ENCODE assay signal across 12 cellular contexts in the genomic region with DNA sequence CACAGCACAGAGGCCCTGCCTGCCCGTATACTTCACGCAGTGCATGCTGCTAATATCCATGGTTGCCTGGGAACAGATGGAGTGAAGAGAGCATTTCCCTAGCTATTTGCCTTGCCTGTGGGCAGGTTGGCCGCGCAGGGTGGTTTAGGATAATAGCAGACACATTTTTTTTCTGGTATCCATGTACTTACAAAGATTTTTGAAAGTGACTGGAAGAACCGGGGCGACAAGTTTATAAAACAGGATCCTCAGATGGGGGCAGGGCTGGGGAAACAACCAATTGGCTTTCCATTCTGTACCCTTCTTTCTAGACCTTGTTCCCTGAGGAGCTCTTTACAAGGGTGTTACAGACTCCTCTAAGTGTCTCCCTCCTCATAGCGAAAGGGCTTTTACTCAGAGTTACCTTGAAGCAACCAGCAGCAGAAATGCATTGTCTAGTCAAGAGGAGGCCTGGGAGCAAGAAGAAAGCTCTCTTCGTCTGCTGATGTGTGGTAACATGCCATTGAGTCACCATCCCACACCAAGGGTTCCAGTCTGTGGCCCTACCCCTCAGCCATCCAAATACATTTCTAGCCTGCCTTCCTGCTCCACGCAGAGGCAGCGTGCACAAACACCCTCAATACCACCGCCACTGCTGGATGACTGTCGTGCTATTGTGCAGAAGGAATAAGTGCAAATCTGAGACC. TPM values are rescaled to one million over a fixed set of nuclear protein-coding genes. Genes with fewer than 3 reads are reported as not detected.
DNase-seq lines count a peak whose midpoint lies in the region; FAIRE-seq and TF ChIP-seq lines count a peak whose summit lies in the region.
"Had no signal": no experiment of that assay in that cellular context is flagged by ENCODE, and none has a peak within 500 bp of the region (broad histone marks: within the 10 kb centered on the region; RNA-seq: fewer than 3 reads in every experiment).

No MANE protein-coding gene starts in this region.

- no peaks in the 10 kb centered on the region for H3K9me1 ChIP-seq in keratinocyte (ENCODE audit: control insufficient read depth, extremely low read depth, insufficient read depth, low read length)

- intact Hi-C loops in PC-9 (cut with micrococcal nuclease; ENCODE audit: unreplicated experiment) (loop anchor here (1.0 to 10.0 kb wide), 7 partner anchors 17 to 579 kb away; partner anchors contain the start of genes MTURN and ZNRF2), transverse colon (cut with DNase I; ENCODE audit: low total_unique reads) (no loop called here), esophagus muscularis mucosa (cut with DNase I) (loop anchor here (2.0 to 10.0 kb wide), 2 partner anchors 109 to 247 kb away; no protein-coding TSS in a partner anchor)

- peaks cover 25% of the 10 kb centered on the region; the same call in 1 of the 2 replicates for H3F3A ChIP-seq in PC-9 (ENCODE audit: insufficient read depth, low read depth)

- no peak overlapping the region for H3K4me3 ChIP-seq in PC-9
- H3K4me3 ChIP-seq in keratinocyte (ENCODE audit: control insufficient read depth in 2 of 3, extremely low read depth in 1 of 3, insufficient read depth in 2 of 3, low read depth in 1 of 3, low read length in 3 of 3), result peak overlapping the region in 2 of 3 experiments; percentile 4 to 23
- H3K4me3 ChIP-seq in transverse colon, result no peak overlapping the region
- no peak overlapping the region for H3K4me3 ChIP-seq in esophagus muscularis mucosa

- H3K9me3 ChIP-seq in PC-9 (ENCODE audit: insufficient read depth, low read depth) (no peaks in the 10 kb centered on the region), keratinocyte (ENCODE audit: control insufficient read depth, low read depth, low read length) (no peaks in the 10 kb centered on the region), transverse colon (no peaks in the 10 kb centered on the region), esophagus muscularis mucosa (no peaks in the 10 kb centered on the region)

- TF ChIP-seq POLR2A in transverse colon (IDR thresholded peaks at IDR 0.05) (no peak), esophagus muscularis mucosa (IDR thresholded peaks at IDR 0.05; ENCODE audit: low read depth) (no peak)

- TF ChIP-seq CTCF in PC-9 (conservative IDR thresholded peaks at IDR 0.05) (no peak), keratinocyte (optimal IDR thresholded peaks at IDR 0.05 in 1 of 3, IDR thresholded peaks at IDR 0.05 in 1 of 3, conservative IDR thresholded peaks at IDR 0.05 in 1 of 3; ENCODE audit: extremely low read depth in 1 of 3, insufficient read depth in 2 of 3, low read length in 3 of 3) (no peak), transverse colon (IDR thresholded peaks at IDR 0.05) (no peak), esophagus muscularis mucosa (IDR thresholded peaks at IDR 0.05) (no peak)

- H3K9me2 ChIP-seq in PC-9 (ENCODE audit: insufficient read depth), result no peaks in the 10 kb centered on the region

- peak overlapping the region; percentile 28 for H3K27ac ChIP-seq in PC-9
- H3K27ac ChIP-seq in keratinocyte (ENCODE audit: control insufficient read depth, insufficient read depth, low read length), result peak overlapping the region; percentile 77
- H3K27ac ChIP-seq in transverse colon, result peak overlapping the region in 1 of 4 donors; percentile 4
- no peak overlapping the region for H3K27ac ChIP-seq in esophagus muscularis mucosa (replicated peaks in 1 of 4)

- peak; percentile 93 for FAIRE-seq in keratinocyte (lab: Jason Lieb, UNC)
- FAIRE-seq: colon, frontal cortex had no signal

- H3K4me2 ChIP-seq in PC-9 (peak overlapping the region; percentile 48), keratinocyte (ENCODE audit: control insufficient read depth, extremely low read depth, insufficient read depth, low read depth, low read length) (peak overlapping the region; percentile 55)

- H3K36me3 ChIP-seq in PC-9 (ENCODE audit: low read depth) (no peaks in the 10 kb centered on the region), keratinocyte (ENCODE audit: control insufficient read depth in 2 of 2, extremely low read depth in 1 of 2, insufficient read depth in 2 of 2, low read length in 2 of 2) (no peaks in the 10 kb centered on the region), transverse colon (no peaks in the 10 kb centered on the region), esophagus muscularis mucosa (peaks cover 0 to 24% (median 2%) of the 10 kb centered on the region in 4 donors)

- H3K79me2 ChIP-seq in PC-9 (ENCODE audit: low read depth) (no peaks in the 10 kb centered on the region), keratinocyte (ENCODE audit: control insufficient read depth, insufficient read depth, low read length) (no peaks in the 10 kb centered on the region)

- H3K27me3 ChIP-seq in PC-9 (ENCODE audit: insufficient read depth, low read depth) (no peaks in the 10 kb centered on the region), keratinocyte (ENCODE audit: control insufficient read depth, extremely low read depth, insufficient read depth, low read length) (no peaks in the 10 kb centered on the region), transverse colon (no peaks in the 10 kb centered on the region), esophagus muscularis mucosa (no peaks in the 10 kb centered on the region)

- POLR2A ChIA-PET in PC-9 (lab: Charles Lee; ENCODE audit: unreplicated experiment), result interaction anchor here (0.5 to 1.2 kb wide), 4 partner anchors 40 to 398 kb away, joined by 3 to 8 read pairs (median 5); no protein-coding TSS in a partner anchor

- H3K9ac ChIP-seq in keratinocyte (ENCODE audit: control insufficient read depth, extremely low read depth, insufficient read depth, low read length), result peak overlapping the region; percentile 63

- no peaks in the 10 kb centered on the region for H4K20me1 ChIP-seq in PC-9 (ENCODE audit: insufficient read depth)
- H4K20me1 ChIP-seq in keratinocyte (ENCODE audit: control insufficient read depth, extremely low read depth, insufficient read depth, low read length), result no peaks in the 10 kb centered on the region

- no peak for TF ChIP-seq EP300 in transverse colon (IDR thresholded peaks at IDR 0.05; ENCODE audit: low read depth)
- TF ChIP-seq EP300 in esophagus muscularis mucosa (IDR thresholded peaks at IDR 0.05), result no peak

- WGBS in transverse colon (ENCODE audit: low coverage in 1 of 2), 2 donors, result 75 to 86% methylated on average over 4 to 12 of the region's 12 CpGs
- 95% methylated on average over 12 of the region's 12 CpGs for WGBS in esophagus muscularis mucosa

- CTCF ChIA-PET in PC-9 (lab: Charles Lee), result interaction anchor here (0.7 to 1.2 kb wide), 4 partner anchors 13 to 169 kb away, joined by 3 to 5 read pairs (median 4); no protein-coding TSS in a partner anchor

- dilution Hi-C loops in keratinocyte (cut with MboI; ENCODE audit: extremely low pct_ligation_motif_present, low sequenced_read_pairs), result no loop called here

- BruUV-seq in PC-9 (replicated peaks; lab: Mats Ljungman, UMichigan), result no TSS peak

- H3K4me1 ChIP-seq in PC-9 (replicated peaks; ENCODE audit: insufficient read depth) (peaks cover 49% of the 10 kb centered on the region), keratinocyte (ENCODE audit: control insufficient read depth, extremely low read depth, insufficient read depth, low read length) (peaks cover 70% of the 10 kb centered on the region), transverse colon (peaks cover 0 to 18% (median 8%) of the 10 kb centered on the region in 4 donors), esophagus muscularis mucosa (peaks cover 16 to 65% (median 43%) of the 10 kb centered on the region in 4 donors)

- H2AFZ ChIP-seq in PC-9, result no peak overlapping the region
- no peak overlapping the region for H2AFZ ChIP-seq in keratinocyte (ENCODE audit: control insufficient read depth, low read length)

- DNase-seq in NCI-H2081 (lab: John Stamatoyannopoulos, UW) (peak; percentile 45 to 72), NCI-H2081 treated with DMSO at 0.1 percent for 48 hours (lab: John Stamatoyannopoulos, UW) (no peak), PC-9 (peak; percentile 82 to 89), keratinocyte (ENCODE audit: low read depth, low spot score) (no peak), transverse colon (peak; percentile 38), esophagus muscularis mucosa (ENCODE audit: extremely low spot score) (no peak), DMS 273 treated with DMSO at 0.1 percent for 48 hours (lab: John Stamatoyannopoulos, UW) (no peak)
- no peak for DNase-seq in NK-92 treated with Interleukin-12 subunit alpha and Interleukin-12 subunit beta, amount 100 ng/mL, for 24 hours (lab: John Stamatoyannopoulos, UW)
- DNase-seq: activated CD4-positive, alpha-beta memory T cell treated with anti-CD3 and anti-CD28 coated beads for 36 hours; DND-41 had no signal

- in situ Hi-C loops in transverse colon (cut with MboI; ENCODE audit: low pct_ligation_motif_present in 1 of 4, low pct_unique_long_range_greater_than_20kb in 1 of 4, low sequenced_read_pairs in 3 of 4), result loop anchor here (5.0 to 25.0 kb wide), 6 partner anchors 239 to 571 kb away; no protein-coding TSS in a partner anchor

RNA-seq across cellular contexts. Expression of gene MTURN, which starts 31.5 kb away (rescaled TPM):
- total RNA-seq in PC-9 (2021) (21.6 and 23.1 TPM in 2 replicates), transverse colon (10 to 100 TPM in 3 of 4 donors, 1 to 10 TPM in 1; 7.9 to 28.3 (median 15.0) TPM), esophagus muscularis mucosa (100 to 1,000 TPM; 158 to 249 (median 196) TPM)
- polyA plus RNA-seq in keratinocyte, result 5.9 to 10.9 TPM (median 10.8 TPM) in 3 replicates
- polyA plus RNA-seq in keratinocyte (2011; ENCODE audit: low read depth), result 5.5 TPM
- 6.6 and 8.5 TPM in 2 replicates for polyA plus RNA-seq in keratinocyte (2011; cell fraction: cytosol; rRNA removed)
- 11.0 and 12.6 TPM in 2 replicates for polyA plus RNA-seq in keratinocyte (2011; cell fraction: nucleus; rRNA removed)
- 7.7 and 9.7 TPM in 2 replicates for polyA plus RNA-seq in keratinocyte (2012; ENCODE audit: low replicate concordance)
- polyA minus RNA-seq in keratinocyte, result 4.3 to 10.3 TPM (median 9.9 TPM) in 3 replicates
- 6.1 TPM for polyA minus RNA-seq in keratinocyte (2011; cell fraction: cytosol; rRNA and poly(A)+ RNA removed)
- polyA minus RNA-seq in keratinocyte (2011; cell fraction: nucleus; rRNA and poly(A)+ RNA removed), result 5.0 and 10.3 TPM in 2 replicates

Comparison
In these comparisons a context has a peak if more than half of its experiments do, and no peak if none do; other contexts are left out.
1. DNase-seq: peak in NCI-H2081 (2 of 2), PC-9 (2 of 2) and transverse colon (single experiment); none in NCI-H2081 treated with DMSO at 0.1 percent for 48 hours (single experiment), keratinocyte (single experiment), esophagus muscularis mucosa (single experiment), DMS 273 treated with DMSO at 0.1 percent for 48 hours (single experiment) and NK-92 treated with Interleukin-12 subunit alpha and Interleukin-12 subunit beta, amount 100 ng/mL, for 24 hours (single experiment).
2. H3K27ac ChIP-seq: peak in PC-9 (single experiment) and keratinocyte (single experiment); none in esophagus muscularis mucosa (0 of 4).
3. H3K4me3 ChIP-seq: peak in keratinocyte (2 of 3); none in PC-9 (single experiment), transverse colon (0 of 4) and esophagus muscularis mucosa (0 of 4).